ENCODE assay signal across 9 cellular contexts in the genomic region with DNA sequence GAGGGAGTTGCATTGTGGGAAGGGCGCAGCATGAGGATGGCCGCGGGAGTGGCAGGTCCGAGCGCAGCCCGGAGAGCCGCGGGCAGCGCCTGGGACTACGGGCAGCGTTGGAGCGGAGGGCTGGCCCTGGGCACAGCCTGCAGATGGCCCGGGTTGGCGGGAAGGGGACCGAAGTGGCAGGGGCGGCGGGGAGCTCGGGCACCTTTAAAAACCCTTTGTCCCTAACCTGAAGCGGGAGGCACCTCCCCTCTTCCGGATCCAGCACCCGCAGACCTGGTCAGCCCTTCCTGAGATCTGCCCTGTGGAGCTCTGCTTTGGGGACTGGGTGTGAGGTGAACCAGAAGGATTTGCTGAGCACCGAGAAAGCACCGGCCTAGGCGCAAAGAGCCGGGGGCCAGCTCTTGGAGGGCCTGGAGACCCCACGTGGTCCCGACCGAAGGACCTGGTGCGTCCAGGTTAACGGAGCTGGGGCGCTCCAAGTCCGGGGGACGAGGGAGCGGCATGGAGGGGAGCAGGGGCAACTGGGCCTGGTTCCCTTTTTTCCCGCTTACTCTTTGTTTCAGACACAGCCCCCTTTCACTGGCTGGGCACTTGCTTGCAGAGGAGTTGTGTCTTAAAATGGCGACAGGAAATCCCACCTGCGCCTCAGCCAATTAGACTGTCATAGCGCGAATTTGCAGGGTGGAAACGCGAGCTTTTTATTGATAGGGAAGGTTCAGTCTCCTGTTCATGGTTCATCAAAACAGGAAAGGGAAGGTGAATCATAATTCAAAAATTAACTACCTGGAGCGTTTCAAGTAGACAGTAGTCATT. TPM values are rescaled to one million over a fixed set of nuclear protein-coding genes. Genes with fewer than 3 reads are reported as not detected.
DNase-seq lines count a peak whose midpoint lies in the region; ATAC-seq and TF ChIP-seq lines count a peak whose summit lies in the region.
"Had no signal": no experiment of that assay in that cellular context is flagged by ENCODE, and none has a peak within 500 bp of the region (broad histone marks: within the 10 kb centered on the region; RNA-seq: fewer than 3 reads in every experiment).

No MANE protein-coding gene starts in this region.

- peak overlapping the region; percentile 92 for H3K4me2 ChIP-seq in BLaER1

- H3K27me3 ChIP-seq in BLaER1: no peaks in the 10 kb centered on the region

- no peaks in the 10 kb centered on the region for H3K27me3 Mint-ChIP-seq in WTC11 (ENCODE audit: low read depth)
- no peaks in the 10 kb centered on the region for H3K27me3 Mint-ChIP-seq in chondrocyte (ENCODE audit: low read depth)
- H3K27me3 Mint-ChIP-seq: IgD-negative memory B cell had no signal

- H3K27ac Mint-ChIP-seq in WTC11: peak overlapping the region; percentile 89
- peak overlapping the region; percentile 7 for H3K27ac Mint-ChIP-seq in chondrocyte (ENCODE audit: unreplicated experiment)

- peak overlapping the region; percentile 99 for H3K9ac ChIP-seq in BLaER1

- peak overlapping the region; percentile 93 for H3K4me3 ChIP-seq in BLaER1

- peaks cover 4% of the 10 kb centered on the region; the same call in 1 of the 2 replicates for H3K36me3 ChIP-seq in BLaER1

- H3K4me3 Mint-ChIP-seq in WTC11: no peak overlapping the region
- H3K4me3 Mint-ChIP-seq in chondrocyte (ENCODE audit: unreplicated experiment): no peak overlapping the region
- H3K4me3 Mint-ChIP-seq: IgD-negative memory B cell had no signal

- TF ChIP-seq CTCF in WTC11 (IDR thresholded peaks at IDR 0.05) (no peak), chondrocyte (IDR thresholded peaks at IDR 0.05) (no peak)

- H3K4me1 ChIP-seq in BLaER1: peaks cover 31% of the 10 kb centered on the region

- H3K9me3 Mint-ChIP-seq in WTC11 (no peaks in the 10 kb centered on the region), chondrocyte (ENCODE audit: low read depth) (no peaks in the 10 kb centered on the region)

- ATAC-seq in GM19397 (IDR thresholded peaks at IDR 0.05; ENCODE audit: unreplicated experiment) (peak; percentile 43), WTC11 (peak; percentile 12)

- DNase-seq in HT-29 (ENCODE audit: low spot score) (peak; percentile 60), WTC11 (ENCODE audit: low spot score) (peak; percentile 36), chondrocyte (ENCODE audit: low spot score) (no peak), lung microvascular endothelial cell (ENCODE audit: low read depth in 2 of 2) (peak; percentile 18 to 77), NCI-H2171 (lab: John Stamatoyannopoulos, UW) (no peak)
- peak; percentile 42 for DNase-seq in stimulated activated CD8-positive, alpha-beta memory T cell treated with anti-CD3 and anti-CD28 coated beads, Interleukin-4, amount 100 ng/mL, for 24 hours (ENCODE audit: low read depth)

- H3K36me3 Mint-ChIP-seq in WTC11 (peaks cover 6% of the 10 kb centered on the region; the same call in 1 of the 2 replicates), chondrocyte (ENCODE audit: low read depth) (peaks cover 3% of the 10 kb centered on the region)
- H3K36me3 Mint-ChIP-seq: IgD-negative memory B cell had no signal

- H4K20me1 ChIP-seq in BLaER1: peaks cover 23% of the 10 kb centered on the region

- H3K27ac ChIP-seq in BLaER1: peak overlapping the region; percentile 98

- CTCF ChIA-PET in WTC11 (lab: Charles Lee): interaction anchor here (1.2 kb wide), 1 partner anchor 145 kb away, joined by 4 read pairs; no protein-coding TSS in a partner anchor

- H3K4me1 Mint-ChIP-seq in WTC11 (peaks cover 22% of the 10 kb centered on the region), chondrocyte (ENCODE audit: low read depth) (peaks cover 5% of the 10 kb centered on the region)

- POLR2A ChIA-PET in WTC11 (lab: Charles Lee): interaction anchor here (0.5 to 2.7 kb wide), 10 partner anchors 11 to 280 kb away, joined by 3 to 8 read pairs (median 3); no protein-coding TSS in a partner anchor

- no peaks in the 10 kb centered on the region for H3K9me3 ChIP-seq in BLaER1

TF ChIP-seq in WTC11, 78 proteins besides CTCF, POLR2A, EP300 and RAD21 (continues in another document):
- TF ChIP-seq CBFB (CRISPR knock-in tag; IDR thresholded peaks at IDR 0.05; ENCODE audit: low read depth) (no peak), CREB1 (CRISPR knock-in tag; IDR thresholded peaks at IDR 0.05) (0 out of 2 replicates have a peak, but pooled peaks have one; percentile 13), USF1 (CRISPR knock-in tag; IDR thresholded peaks at IDR 0.05) (no peak; the same call in 1 of the 2 replicates), SOX15 (CRISPR knock-in tag; IDR thresholded peaks at IDR 0.05) (no peak), ZNF138 (CRISPR knock-in tag; conservative IDR thresholded peaks at IDR 0.05) (no peak)
- TF ChIP-seq, protein P1, sequence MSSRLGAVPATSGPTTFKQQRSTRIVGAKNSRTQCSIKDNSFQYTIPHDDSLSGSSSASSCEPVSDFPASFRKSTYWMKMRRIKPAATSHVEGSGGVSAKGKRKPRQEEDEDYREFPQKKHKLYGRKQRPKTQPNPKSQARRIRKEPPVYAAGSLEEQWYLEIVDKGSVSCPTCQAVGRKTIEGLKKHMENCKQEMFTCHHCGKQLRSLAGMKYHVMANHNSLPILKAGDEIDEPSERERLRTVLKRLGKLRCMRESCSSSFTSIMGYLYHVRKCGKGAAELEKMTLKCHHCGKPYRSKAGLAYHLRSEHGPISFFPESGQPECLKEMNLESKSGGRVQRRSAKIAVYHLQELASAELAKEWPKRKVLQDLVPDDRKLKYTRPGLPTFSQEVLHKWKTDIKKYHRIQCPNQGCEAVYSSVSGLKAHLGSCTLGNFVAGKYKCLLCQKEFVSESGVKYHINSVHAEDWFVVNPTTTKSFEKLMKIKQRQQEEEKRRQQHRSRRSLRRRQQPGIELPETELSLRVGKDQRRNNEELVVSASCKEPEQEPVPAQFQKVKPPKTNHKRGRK (CRISPR knock-in tag; IDR thresholded peaks at IDR 0.05; ENCODE audit: borderline replicate concordance): no peak
- TF ChIP-seq, protein P2, sequence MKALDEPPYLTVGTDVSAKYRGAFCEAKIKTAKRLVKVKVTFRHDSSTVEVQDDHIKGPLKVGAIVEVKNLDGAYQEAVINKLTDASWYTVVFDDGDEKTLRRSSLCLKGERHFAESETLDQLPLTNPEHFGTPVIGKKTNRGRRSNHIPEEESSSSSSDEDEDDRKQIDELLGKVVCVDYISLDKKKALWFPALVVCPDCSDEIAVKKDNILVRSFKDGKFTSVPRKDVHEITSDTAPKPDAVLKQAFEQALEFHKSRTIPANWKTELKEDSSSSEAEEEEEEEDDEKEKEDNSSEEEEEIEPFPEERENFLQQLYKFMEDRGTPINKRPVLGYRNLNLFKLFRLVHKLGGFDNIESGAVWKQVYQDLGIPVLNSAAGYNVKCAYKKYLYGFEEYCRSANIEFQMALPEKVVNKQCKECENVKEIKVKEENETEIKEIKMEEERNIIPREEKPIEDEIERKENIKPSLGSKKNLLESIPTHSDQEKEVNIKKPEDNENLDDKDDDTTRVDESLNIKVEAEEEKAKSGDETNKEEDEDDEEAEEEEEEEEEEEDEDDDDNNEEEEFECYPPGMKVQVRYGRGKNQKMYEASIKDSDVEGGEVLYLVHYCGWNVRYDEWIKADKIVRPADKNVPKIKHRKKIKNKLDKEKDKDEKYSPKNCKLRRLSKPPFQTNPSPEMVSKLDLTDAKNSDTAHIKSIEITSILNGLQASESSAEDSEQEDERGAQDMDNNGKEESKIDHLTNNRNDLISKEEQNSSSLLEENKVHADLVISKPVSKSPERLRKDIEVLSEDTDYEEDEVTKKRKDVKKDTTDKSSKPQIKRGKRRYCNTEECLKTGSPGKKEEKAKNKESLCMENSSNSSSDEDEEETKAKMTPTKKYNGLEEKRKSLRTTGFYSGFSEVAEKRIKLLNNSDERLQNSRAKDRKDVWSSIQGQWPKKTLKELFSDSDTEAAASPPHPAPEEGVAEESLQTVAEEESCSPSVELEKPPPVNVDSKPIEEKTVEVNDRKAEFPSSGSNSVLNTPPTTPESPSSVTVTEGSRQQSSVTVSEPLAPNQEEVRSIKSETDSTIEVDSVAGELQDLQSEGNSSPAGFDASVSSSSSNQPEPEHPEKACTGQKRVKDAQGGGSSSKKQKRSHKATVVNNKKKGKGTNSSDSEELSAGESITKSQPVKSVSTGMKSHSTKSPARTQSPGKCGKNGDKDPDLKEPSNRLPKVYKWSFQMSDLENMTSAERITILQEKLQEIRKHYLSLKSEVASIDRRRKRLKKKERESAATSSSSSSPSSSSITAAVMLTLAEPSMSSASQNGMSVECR (CRISPR knock-in tag; IDR thresholded peaks at IDR 0.05; ENCODE audit: borderline replicate concordance): no peak; the same call in 1 of the 2 replicates
- TF ChIP-seq, protein P3, sequence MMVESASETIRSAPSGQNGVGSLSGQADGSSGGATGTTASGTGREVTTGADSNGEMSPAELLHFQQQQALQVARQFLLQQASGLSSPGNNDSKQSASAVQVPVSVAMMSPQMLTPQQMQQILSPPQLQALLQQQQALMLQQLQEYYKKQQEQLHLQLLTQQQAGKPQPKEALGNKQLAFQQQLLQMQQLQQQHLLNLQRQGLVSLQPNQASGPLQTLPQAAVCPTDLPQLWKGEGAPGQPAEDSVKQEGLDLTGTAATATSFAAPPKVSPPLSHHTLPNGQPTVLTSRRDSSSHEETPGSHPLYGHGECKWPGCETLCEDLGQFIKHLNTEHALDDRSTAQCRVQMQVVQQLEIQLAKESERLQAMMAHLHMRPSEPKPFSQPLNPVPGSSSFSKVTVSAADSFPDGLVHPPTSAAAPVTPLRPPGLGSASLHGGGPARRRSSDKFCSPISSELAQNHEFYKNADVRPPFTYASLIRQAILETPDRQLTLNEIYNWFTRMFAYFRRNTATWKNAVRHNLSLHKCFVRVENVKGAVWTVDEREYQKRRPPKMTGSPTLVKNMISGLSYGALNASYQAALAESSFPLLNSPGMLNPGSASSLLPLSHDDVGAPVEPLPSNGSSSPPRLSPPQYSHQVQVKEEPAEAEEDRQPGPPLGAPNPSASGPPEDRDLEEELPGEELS (CRISPR knock-in tag; IDR thresholded peaks at IDR 0.05): no peak

RNA-seq across cellular contexts. Expression of gene SLC38A1, which starts 0.8 kb away (rescaled TPM):
- 57.1 and 58.6 TPM in 2 replicates for total RNA-seq in HT-29 (2014; rRNA removed; shearing (Covaris generic))
- 136 to 179 TPM (median 143 TPM) in 3 replicates for total RNA-seq in WTC11 (2021)
- 83.4 to 185 TPM (median 176 TPM) in 3 replicates for total RNA-seq in chondrocyte
- total RNA-seq in lung microvascular endothelial cell: 92.0 and 157 TPM in 2 replicates

Comparison
In these comparisons a context has a peak if more than half of its experiments do, and no peak if none do; other contexts are left out.
1. DNase-seq: peak in HT-29 (single experiment), WTC11 (single experiment), lung microvascular endothelial cell (2 of 2) and stimulated activated CD8-positive, alpha-beta memory T cell treated with anti-CD3 and anti-CD28 coated beads, Interleukin-4, amount 100 ng/mL, for 24 hours (single experiment); none in chondrocyte (single experiment) and NCI-H2171 (single experiment).